13 cellular contexts compared by ENCODE assay signal in genomic region chr16:84086357-84086756, GRCh38. TPM values are rescaled to one million over a fixed set of nuclear protein-coding genes. Genes with fewer than 3 reads are reported as not detected.
DNase-seq lines count a peak whose midpoint lies in the region; ATAC-seq and TF ChIP-seq lines count a peak whose summit lies in the region.
"Had no signal": no experiment of that assay in that cellular context is flagged by ENCODE, and none has a peak within 500 bp of the region (broad histone marks: within the 10 kb centered on the region; RNA-seq: fewer than 3 reads in every experiment).

No MANE protein-coding gene starts in this region.

- intact Hi-C loops in natural killer cell (cut with micrococcal nuclease) (no loop called here), dorsolateral prefrontal cortex (cut with DNase I) (loop anchor here (10.0 kb wide), 2 partner anchors 98 to 398 kb away; partner anchors contain the start of gene TAF1C (in 1 of the 2)), testis (cut with DNase I; ENCODE audit: low total_unique reads) (loop anchor here (2.0 kb wide), 1 partner anchor 30 kb away; the partner anchor contains the start of gene MBTPS1)

- TF ChIP-seq CTCF in natural killer cell (IDR thresholded peaks at IDR 0.05): no peak
- no peak for TF ChIP-seq CTCF in dorsolateral prefrontal cortex (IDR thresholded peaks at IDR 0.05 in 54 of 56, conservative IDR thresholded peaks at IDR 0.05 in 2 of 56; ENCODE audit: low read depth in 1 of 56, partially characterized antibody in 56 of 56)
- no peak for TF ChIP-seq CTCF in testis (IDR thresholded peaks at IDR 0.05)

- H3K4me1 ChIP-seq in testis: peaks cover 28% of the 10 kb centered on the region
- H3K4me1 ChIP-seq: body of pancreas had no signal

- no peaks in the 10 kb centered on the region for H3K9me3 Mint-ChIP-seq in natural killer cell treated with Interleukin-12 subunit alpha and Interleukin-12 subunit beta and Interleukin-15 and Interleukin-18, amount 100 ng/mL, for 72 hours
- H3K9me3 Mint-ChIP-seq in natural killer cell: no peaks in the 10 kb centered on the region

- no peaks in the 10 kb centered on the region for H3K27me3 Mint-ChIP-seq in natural killer cell treated with Interleukin-12 subunit alpha and Interleukin-12 subunit beta and Interleukin-15 and Interleukin-18, amount 100 ng/mL, for 72 hours
- H3K27me3 Mint-ChIP-seq in natural killer cell (ENCODE audit: low read depth in 2 of 2): no peaks in the 10 kb centered on the region

- WGBS in testis, 2 donors: 45 to 72% methylated on average over 13 of the region's 13 CpGs

- H3K27me3 ChIP-seq in dorsolateral prefrontal cortex (no peaks in the 10 kb centered on the region), testis (no peaks in the 10 kb centered on the region)
- H3K27me3 ChIP-seq: body of pancreas, right lobe of liver had no signal

- peak overlapping the region in 40 of 59 donors; percentile 0 to 76 (median 38) for H3K27ac ChIP-seq in dorsolateral prefrontal cortex
- peak overlapping the region; percentile 3 to 25 for H3K27ac ChIP-seq in testis
- H3K27ac ChIP-seq: body of pancreas, right lobe of liver had no signal

- H3K36me3 Mint-ChIP-seq in natural killer cell treated with Interleukin-12 subunit alpha and Interleukin-12 subunit beta and Interleukin-15 and Interleukin-18, amount 100 ng/mL, for 72 hours: peaks cover 38% of the 10 kb centered on the region
- H3K36me3 Mint-ChIP-seq in natural killer cell: peaks cover 13% of the 10 kb centered on the region

- no peak for ATAC-seq in natural killer cell treated with Interleukin-12 subunit alpha and Interleukin-12 subunit beta and Interleukin-15 and Interleukin-18, amount 100 ng/mL, for 72 hours
- ATAC-seq in natural killer cell: no peak
- no peak for ATAC-seq in GM21381 (IDR thresholded peaks at IDR 0.05; ENCODE audit: unreplicated experiment)
- ATAC-seq: activated CD4-positive, CD25-positive, alpha-beta regulatory T cell treated with anti-CD3 and anti-CD28 coated beads, Interleukin-2, amount 50 U/mL, for 24 hours; body of pancreas had no signal

- H3K27ac Mint-ChIP-seq in natural killer cell treated with Interleukin-12 subunit alpha and Interleukin-12 subunit beta and Interleukin-15 and Interleukin-18, amount 100 ng/mL, for 72 hours: no peak overlapping the region
- H3K27ac Mint-ChIP-seq in natural killer cell: peak overlapping the region in 1 of 2 donors; percentile 57

- H3K4me3 Mint-ChIP-seq in natural killer cell treated with Interleukin-12 subunit alpha and Interleukin-12 subunit beta and Interleukin-15 and Interleukin-18, amount 100 ng/mL, for 72 hours: peak overlapping the region; percentile 66
- no peak overlapping the region for H3K4me3 Mint-ChIP-seq in natural killer cell

- no peaks in the 10 kb centered on the region for H3K9me3 ChIP-seq in testis
- H3K9me3 ChIP-seq: body of pancreas, right lobe of liver had no signal

- TF ChIP-seq POLR2A in testis (IDR thresholded peaks at IDR 0.05): no peak

- peaks cover 29 to 42% of the 10 kb centered on the region in 2 donors for H3K4me1 Mint-ChIP-seq in natural killer cell treated with Interleukin-12 subunit alpha and Interleukin-12 subunit beta and Interleukin-15 and Interleukin-18, amount 100 ng/mL, for 72 hours (ENCODE audit: low read depth in 2 of 2)
- H3K4me1 Mint-ChIP-seq in natural killer cell: peaks cover 22 to 27% of the 10 kb centered on the region in 2 donors

- H3K36me3 ChIP-seq in testis (ENCODE audit: low read depth, missing control alignments): no peaks in the 10 kb centered on the region

- H3K4me3 ChIP-seq in dorsolateral prefrontal cortex (no peak overlapping the region), testis (no peak overlapping the region)
- H3K4me3 ChIP-seq: body of pancreas, right lobe of liver had no signal

- no peak for DNase-seq in natural killer cell treated with Interleukin-12 subunit alpha and Interleukin-12 subunit beta and Interleukin-15 and Interleukin-18, amount 100 ng/mL, for 72 hours (ENCODE audit: low spot score)
- DNase-seq in natural killer cell (no peak), dorsolateral prefrontal cortex (no peak), testis (peak; percentile 84)
- DNase-seq in stimulated activated naive CD4-positive, alpha-beta T cell treated with Interleukin-2 at 50 U/mL for 16 hours (lab: John Stamatoyannopoulos, UW): no peak
- DNase-seq: body of pancreas, GOT3, NCI-H2029, right lobe of liver had no signal

RNA-seq across cellular contexts. Expression of gene MBTPS1, which starts 30.4 kb away (rescaled TPM):
- total RNA-seq in natural killer cell treated with Interleukin-12 subunit alpha and Interleukin-12 subunit beta and Interleukin-15 and Interleukin-18, amount 100 ng/mL, for 72 hours: 10 to 100 TPM; 65.4 to 83.4 TPM
- total RNA-seq in natural killer cell (100 to 1,000 TPM in 2 of 3 donors, 10 to 100 TPM in 1; 85.2 to 124 (median 113) TPM), dorsolateral prefrontal cortex (100 to 1,000 TPM in 44 of 120 experiments, 10 to 100 TPM in 76; 70.0 to 125 (median 95.6) TPM), testis (100 to 1,000 TPM; 104 to 122 TPM)
- 59.0 TPM for polyA plus RNA-seq in testis (ENCODE audit: insufficient read depth, low read depth, low replicate concordance)

RNA-seq across cellular contexts. Expression of gene SLC38A8, which starts 43.8 kb away (rescaled TPM):
- not detected for total RNA-seq in natural killer cell treated with Interleukin-12 subunit alpha and Interleukin-12 subunit beta and Interleukin-15 and Interleukin-18, amount 100 ng/mL, for 72 hours
- total RNA-seq in natural killer cell (not detected), dorsolateral prefrontal cortex (10 to 100 TPM in 1 of 120 experiments, 1 to 10 TPM in 112, under 1 TPM in 3, not detected in 4; 0.41 to 11.8 (median 3.7) TPM), testis (under 1 TPM; 0.39 to 0.43 TPM)
- polyA plus RNA-seq in testis (ENCODE audit: insufficient read depth, low read depth, low replicate concordance): 0.33 TPM
- total RNA-seq: body of pancreas, kidney epithelial cell, LHCN-M2, right lobe of liver had no signal

RNA-seq across cellular contexts. Expression of gene HSDL1, which starts 58.6 kb away (rescaled TPM):
- 10 to 100 TPM in 1 of 2 donors, 1 to 10 TPM in 1; 7.3 to 21.0 TPM for total RNA-seq in natural killer cell treated with Interleukin-12 subunit alpha and Interleukin-12 subunit beta and Interleukin-15 and Interleukin-18, amount 100 ng/mL, for 72 hours
- 10 to 100 TPM; 11.2 to 15.3 (median 13.5) TPM for total RNA-seq in natural killer cell
- 10 to 100 TPM; 21.5 to 75.4 (median 50.4) TPM for total RNA-seq in dorsolateral prefrontal cortex
- 10 to 100 TPM; 31.3 to 37.9 TPM for total RNA-seq in testis
- polyA plus RNA-seq in testis (ENCODE audit: insufficient read depth, low read depth, low replicate concordance): 29.0 TPM

RNA-seq across cellular contexts. Expression of gene DNAAF1, which starts 58.8 kb away (rescaled TPM):
- not detected for total RNA-seq in natural killer cell treated with Interleukin-12 subunit alpha and Interleukin-12 subunit beta and Interleukin-15 and Interleukin-18, amount 100 ng/mL, for 72 hours
- total RNA-seq in natural killer cell (1 to 10 TPM in 1 of 3 donors, under 1 TPM in 2; 0.43 to 2.9 (median 0.95) TPM), dorsolateral prefrontal cortex (10 to 100 TPM in 40 of 120 experiments, 1 to 10 TPM in 80; 3.6 to 19.7 (median 8.5) TPM), testis (10 to 100 TPM; 50.9 to 89.4 TPM)
- polyA plus RNA-seq in testis (ENCODE audit: insufficient read depth, low read depth, low replicate concordance): 161 TPM
- total RNA-seq: kidney epithelial cell, LHCN-M2 had no signal
